ENCODE assay signal across 11 cellular contexts in the genomic region with DNA sequence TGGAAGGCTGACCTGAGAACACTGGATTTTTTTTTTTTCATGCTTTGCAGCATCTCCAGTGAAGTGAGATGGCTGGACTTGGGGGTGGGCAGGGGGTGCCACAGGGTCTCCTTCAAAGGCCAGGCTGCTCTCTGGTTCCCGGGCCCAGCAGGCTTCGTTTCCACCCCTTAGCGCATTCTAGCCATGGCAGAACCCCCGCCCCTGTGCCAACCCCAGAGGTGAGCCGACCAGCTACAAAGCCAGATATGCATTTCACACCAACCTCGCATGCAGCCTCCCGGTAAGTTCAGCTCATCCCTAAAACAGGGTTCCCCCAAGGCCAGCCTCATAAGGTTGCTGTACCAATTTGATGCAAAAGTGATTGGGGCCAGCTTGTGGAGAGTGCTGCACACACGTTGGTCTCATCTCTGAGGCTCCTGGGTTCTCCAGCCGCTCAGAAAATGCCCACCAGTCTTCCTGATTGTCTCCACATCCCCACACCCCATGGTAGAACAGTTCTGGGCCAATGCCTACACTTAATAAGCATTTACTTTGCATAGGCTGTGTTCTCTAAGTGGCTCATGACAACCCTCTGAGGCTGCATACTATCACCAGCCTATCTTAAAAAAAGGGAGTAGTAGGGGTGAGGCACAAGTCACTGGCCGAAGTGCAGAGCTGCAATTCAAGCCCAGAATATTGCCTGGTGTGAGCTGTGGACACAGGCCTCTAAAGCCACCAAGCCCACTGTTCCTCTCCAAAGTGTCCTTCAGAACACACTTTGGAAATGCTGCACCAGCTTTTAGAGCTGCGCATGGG. TPM values are rescaled to one million over a fixed set of nuclear protein-coding genes. Genes with fewer than 3 reads are reported as not detected.
DNase-seq lines count a peak whose midpoint lies in the region; TF ChIP-seq lines count a peak whose summit lies in the region.
"Had no signal": no experiment of that assay in that cellular context is flagged by ENCODE, and none has a peak within 500 bp of the region (broad histone marks: within the 10 kb centered on the region; RNA-seq: fewer than 3 reads in every experiment).

No MANE protein-coding gene starts in this region.

- H3K9me2 ChIP-seq in Karpas-422 (replicated peaks; ENCODE audit: insufficient read depth, low read length): no peaks in the 10 kb centered on the region

- H3K36me3 ChIP-seq in Karpas-422 (ENCODE audit: insufficient read depth, low read length) (no peaks in the 10 kb centered on the region), osteoblast (ENCODE audit: insufficient read depth, low read length) (peaks cover 28% of the 10 kb centered on the region)

- peaks cover 44% of the 10 kb centered on the region for H3K4me1 ChIP-seq in Karpas-422 (ENCODE audit: low read length)
- peaks cover 97% of the 10 kb centered on the region for H3K4me1 ChIP-seq in osteoblast (ENCODE audit: insufficient read depth, low read length)

- peak overlapping the region; percentile 91 for H3K27ac Mint-ChIP-seq in dendritic cell treated with granulocyte-macrophage colony-stimulating factor and Interleukin-4, amounts not matched to agents 40 ng/mL and 50 ng/mL, for 4 days

- H3K27ac ChIP-seq in Karpas-422 (ENCODE audit: low read length) (peak overlapping the region; percentile 80), osteoblast (ENCODE audit: low read depth, low read length) (peak overlapping the region; percentile 95)

- H3K79me2 ChIP-seq in Karpas-422 (ENCODE audit: low read length): no peaks in the 10 kb centered on the region
- H3K79me2 ChIP-seq in osteoblast (ENCODE audit: insufficient read depth, low read length): peaks cover 98% of the 10 kb centered on the region

- H4K20me1 ChIP-seq in Karpas-422 (ENCODE audit: insufficient read depth, low read depth, low read length): no peaks in the 10 kb centered on the region
- H4K20me1 ChIP-seq in osteoblast (ENCODE audit: insufficient read depth, low read length): peaks cover 56% of the 10 kb centered on the region

- peak overlapping the region; percentile 72 for H3K9ac ChIP-seq in Karpas-422 (ENCODE audit: low read length)

- H3K9me3 Mint-ChIP-seq in dendritic cell treated with granulocyte-macrophage colony-stimulating factor and Interleukin-4, amounts not matched to agents 40 ng/mL and 50 ng/mL, for 4 days: no peaks in the 10 kb centered on the region

- intact Hi-C loops in dendritic cell treated with granulocyte-macrophage colony-stimulating factor and Interleukin-4, amounts not matched to agents 40 ng/mL and 50 ng/mL, for 4 days (cut with micrococcal nuclease): loop anchor here (10.0 kb wide), 1 partner anchor 143 kb away; no protein-coding TSS in a partner anchor

- peaks cover 71% of the 10 kb centered on the region for H3K36me3 Mint-ChIP-seq in dendritic cell treated with granulocyte-macrophage colony-stimulating factor and Interleukin-4, amounts not matched to agents 40 ng/mL and 50 ng/mL, for 4 days (ENCODE audit: low read depth)

- H3K4me1 Mint-ChIP-seq in dendritic cell treated with granulocyte-macrophage colony-stimulating factor and Interleukin-4, amounts not matched to agents 40 ng/mL and 50 ng/mL, for 4 days (ENCODE audit: low read depth): peaks cover 100% of the 10 kb centered on the region

- no peak for TF ChIP-seq CTCF in osteoblast (IDR thresholded peaks at IDR 0.05; ENCODE audit: extremely low read depth, low read depth, low read length)

- H3K9me3 ChIP-seq in Karpas-422 (ENCODE audit: low read length) (no peaks in the 10 kb centered on the region), osteoblast (ENCODE audit: low read depth, low read length) (no peaks in the 10 kb centered on the region)

- H3K4me3 ChIP-seq in Karpas-422 (ENCODE audit: low read length): peak overlapping the region; percentile 63
- no peak overlapping the region for H3K4me3 ChIP-seq in osteoblast (ENCODE audit: insufficient read depth, low read length)

- H2AFZ ChIP-seq in Karpas-422 (ENCODE audit: low read length) (peak overlapping the region; percentile 56; the same call in 1 of the 2 replicates), osteoblast (ENCODE audit: low read length) (no peak overlapping the region)

- H3K4me3 Mint-ChIP-seq in dendritic cell treated with granulocyte-macrophage colony-stimulating factor and Interleukin-4, amounts not matched to agents 40 ng/mL and 50 ng/mL, for 4 days: peak overlapping the region; percentile 44

- peak overlapping the region; percentile 85 for H3K4me2 ChIP-seq in Karpas-422 (ENCODE audit: low read depth, low read length, poor library complexity, severe bottlenecking)
- H3K4me2 ChIP-seq in osteoblast (ENCODE audit: insufficient read depth, low read length): peak overlapping the region; percentile 3

- H3K27me3 ChIP-seq in Karpas-422 (ENCODE audit: low read length) (no peaks in the 10 kb centered on the region), osteoblast (ENCODE audit: insufficient read depth, low read length) (no peaks in the 10 kb centered on the region)

- H3K27me3 Mint-ChIP-seq in dendritic cell treated with granulocyte-macrophage colony-stimulating factor and Interleukin-4, amounts not matched to agents 40 ng/mL and 50 ng/mL, for 4 days: no peaks in the 10 kb centered on the region

- DNase-seq in NCI-H1092 treated with DMSO at 0.1 percent for 48 hours (lab: John Stamatoyannopoulos, UW) (peak; percentile 28), NCI-H1092 (lab: John Stamatoyannopoulos, UW) (no peak), Karpas-422 (peak; percentile 79), osteoblast (ENCODE audit: insufficient read length, low spot score, missing footprints) (peak; percentile 65), mesenteric fat pad (ENCODE audit: low spot score) (no peak), NOMO-1 (lab: John Stamatoyannopoulos, UW; ENCODE audit: unreplicated experiment in 2 of 2) (no peak), DMS79 (lab: John Stamatoyannopoulos, UW) (no peak)
- DNase-seq: effector memory CD4-positive, alpha-beta T cell; MV-4-11; stimulated activated CD4-positive, alpha-beta T cell treated with anti-CD3 and anti-CD28 coated beads, Interleukin-12 subunit alpha, Interleukin-12 subunit beta, amount 100 ng/mL, for 4 hours had no signal

RNA-seq across cellular contexts. Expression of a gene that starts 23.3 kb away (rescaled TPM):
- 1.3 and 2.1 TPM in 2 replicates for total RNA-seq in Karpas-422 (2014; rRNA removed; shearing (Covaris generic); ENCODE audit: low replicate concordance)
- total RNA-seq in osteoblast (76.0 and 81.6 TPM in 2 replicates), mesenteric fat pad (56.2 TPM)

Comparison
In these comparisons a context has a peak if more than half of its experiments do, and no peak if none do; other contexts are left out.
1. DNase-seq: peak in NCI-H1092 treated with DMSO at 0.1 percent for 48 hours (single experiment), Karpas-422 (single experiment) and osteoblast (single experiment); none in NCI-H1092 (single experiment), mesenteric fat pad (single experiment), NOMO-1 (0 of 2) and DMS79 (single experiment).
2. RNA of a gene that starts 23.3 kb away (total RNA-seq): 76.0 to 81.6 TPM in osteoblast and 56.2 TPM in mesenteric fat pad (single experiment); 1.3 to 2.1 TPM in Karpas-422; every median in the first group is over 10 times any median in the second.